In the genomic region with DNA sequence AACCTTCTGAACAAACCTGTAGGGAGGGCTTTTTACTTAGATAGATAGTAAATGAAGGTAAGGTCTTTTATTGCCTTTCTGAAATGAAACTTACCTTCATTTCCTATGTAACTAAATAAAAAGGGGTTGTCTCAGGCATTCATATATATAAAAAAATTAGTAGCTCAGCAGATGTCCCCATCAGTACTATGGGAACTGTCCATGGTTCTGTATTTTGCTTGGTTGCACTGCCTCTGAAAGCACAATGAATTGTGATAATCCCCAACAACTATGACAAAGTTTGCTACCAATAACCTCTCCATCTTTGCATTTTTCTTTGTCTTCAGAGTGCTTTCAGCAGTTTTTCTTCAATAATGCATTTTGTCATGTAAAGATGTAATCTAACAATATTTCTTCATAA, we compare ENCODE assay signal across 13 cellular contexts.
DNase-seq lines count a peak whose midpoint lies in the region; ATAC-seq and TF ChIP-seq lines count a peak whose summit lies in the region.
"Had no signal": no experiment of that assay in that cellular context is flagged by ENCODE, and none has a peak within 500 bp of the region (broad histone marks: within the 10 kb centered on the region; RNA-seq: fewer than 3 reads in every experiment).

No MANE protein-coding gene starts in this region.

- H3K4me2 ChIP-seq in fibroblast of lung (ENCODE audit: extremely low read depth, insufficient read depth, low read length) = no peak overlapping the region

- no peaks in the 10 kb centered on the region for H3K27me3 ChIP-seq in RWPE2 (ENCODE audit: insufficient read depth, poor library complexity, severe bottlenecking)
- H3K27me3 ChIP-seq in fibroblast of lung (ENCODE audit: control insufficient read depth, insufficient read depth, low read length) = no peaks in the 10 kb centered on the region
- H3K27me3 ChIP-seq: pancreas had no signal

- H3K9ac ChIP-seq in fibroblast of lung (ENCODE audit: insufficient read depth, low read length) = no peak overlapping the region

- peak; percentile 49; the same call in 1 of the 3 replicates for ATAC-seq in RWPE2 (ENCODE audit: low read depth)
- no peak for ATAC-seq in GM18519 (IDR thresholded peaks at IDR 0.05; ENCODE audit: low FRiP score, unreplicated experiment)

- DNase-seq in DMS53 (lab: John Stamatoyannopoulos, UW) (peak; percentile 9), DMS53 treated with DMSO at 0.1 percent for 48 hours (lab: John Stamatoyannopoulos, UW; ENCODE audit: unreplicated experiment) (no peak), RWPE2 (ENCODE audit: low spot score) (no peak), fibroblast of lung (ENCODE audit: low read depth in 2 of 2) (peak; percentile 25 to 54), smooth muscle cell of the brain vasculature (ENCODE audit: low read depth, low spot score) (peak; percentile 10), nucleus accumbens (lab: John Stamatoyannopoulos, UW) (no peak), H4 (ENCODE audit: low spot score) (no peak)
- DNase-seq: activated CD4-positive, alpha-beta T cell treated with anti-CD3 and anti-CD28 coated beads, Interleukin-2, amount 50 U/mL, for 1 hour; NCI-H1105; NCI-H2227 treated with DMSO at 0.1 percent for 48 hours; pancreas had no signal

- no peaks in the 10 kb centered on the region for H3K4me1 ChIP-seq in RWPE2 (ENCODE audit: insufficient read depth, poor library complexity, severe bottlenecking)
- H3K4me1 ChIP-seq in fibroblast of lung (ENCODE audit: control insufficient read depth, extremely low read depth, insufficient read depth, low read length) = no peaks in the 10 kb centered on the region
- H3K4me1 ChIP-seq: pancreas had no signal

- TF ChIP-seq CTCF in RWPE2 (IDR thresholded peaks at IDR 0.05; ENCODE audit: poor library complexity, severe bottlenecking) (no peak), fibroblast of lung (conservative IDR thresholded peaks at IDR 0.05 in 1 of 2, IDR thresholded peaks at IDR 0.05 in 1 of 2; ENCODE audit: low read depth in 1 of 2, low read length in 2 of 2) (no peak)

- no peak overlapping the region for H3K4me3 ChIP-seq in RWPE2 (ENCODE audit: severe bottlenecking)
- H3K4me3 ChIP-seq in fibroblast of lung (replicated peaks in 1 of 4; ENCODE audit: control extremely low read depth in 1 of 4, insufficient read depth in 1 of 4, low read depth in 3 of 4, low read length in 4 of 4) = no peak overlapping the region
- H3K4me3 ChIP-seq: pancreas had no signal

- no peaks in the 10 kb centered on the region for H3K36me3 ChIP-seq in RWPE2 (ENCODE audit: low read depth)
- no peaks in the 10 kb centered on the region for H3K36me3 ChIP-seq in fibroblast of lung (ENCODE audit: control insufficient read depth, insufficient read depth, low read length)

- no peak overlapping the region for H2AFZ ChIP-seq in fibroblast of lung (ENCODE audit: low read length)

- H3K9me3 ChIP-seq in RWPE2 (ENCODE audit: severe bottlenecking) = no peaks in the 10 kb centered on the region
- no peaks in the 10 kb centered on the region for H3K9me3 ChIP-seq in fibroblast of lung (ENCODE audit: control insufficient read depth, insufficient read depth, low read depth, low read length)
- H3K9me3 ChIP-seq: pancreas had no signal

- no peaks in the 10 kb centered on the region for H4K20me1 ChIP-seq in fibroblast of lung (ENCODE audit: control insufficient read depth, extremely low read depth, insufficient read depth, low read length)

- H3K79me2 ChIP-seq in fibroblast of lung (ENCODE audit: control insufficient read depth, insufficient read depth, low read length) = no peaks in the 10 kb centered on the region

- H3K27ac ChIP-seq in RWPE2 (ENCODE audit: poor library complexity, severe bottlenecking) = no peak overlapping the region
- no peak overlapping the region for H3K27ac ChIP-seq in fibroblast of lung (ENCODE audit: insufficient read depth, low read length)
- H3K27ac ChIP-seq: 22Rv1, pancreas had no signal

Comparison
In these comparisons a context has a peak if more than half of its experiments do, and no peak if none do; other contexts are left out.
1. DNase-seq: peak in DMS53 (single experiment), fibroblast of lung (2 of 2) and smooth muscle cell of the brain vasculature (single experiment); none in DMS53 treated with DMSO at 0.1 percent for 48 hours (single experiment), RWPE2 (single experiment), nucleus accumbens (0 of 56) and H4 (single experiment).